ENCODE assay signal across 1 cellular context in genomic region chr6:116016846-116017545, GRCh38.
A peak's percentile ranks its signal among the peaks of the same experiment; 100 is the strongest.
TF ChIP-seq lines count a peak whose summit lies in the region.

No MANE protein-coding gene starts in this region.

TF ChIP-seq in HepG2, 621 proteins besides CTCF, POLR2A, EP300 and RAD21 (continued from another document):
- TF ChIP-seq RXRA (CRISPR knock-in tag; IDR thresholded peaks at IDR 0.05) (no peak), NFYB (CRISPR knock-in tag; IDR thresholded peaks at IDR 0.05) (0 out of 2 replicates have a peak, but pooled peaks have one; percentile 31), POGZ (CRISPR knock-in tag; IDR thresholded peaks at IDR 0.05) (0 out of 2 replicates have a peak, but pooled peaks have one; percentile 10), ZNF33A (CRISPR knock-in tag; IDR thresholded peaks at IDR 0.05; ENCODE audit: borderline replicate concordance) (no peak), MED1 (CRISPR knock-in tag; IDR thresholded peaks at IDR 0.05) (peak; percentile 29; the same call in 1 of the 2 replicates), IRF2 (CRISPR knock-in tag; IDR thresholded peaks at IDR 0.05) (peak; percentile 41; the same call in 1 of the 2 replicates), CCDC6 (CRISPR knock-in tag; IDR thresholded peaks at IDR 0.05) (0 out of 2 replicates have a peak, but pooled peaks have one; percentile 25), PHF8 (CRISPR knock-in tag; IDR thresholded peaks at IDR 0.05) (peak; percentile 31; the same call in 1 of the 2 replicates), ZNF703 (CRISPR knock-in tag; IDR thresholded peaks at IDR 0.05; ENCODE audit: borderline replicate concordance) (no peak), SOX6 (IDR thresholded peaks at IDR 0.05) (no peak), SOX6 (CRISPR knock-in tag; IDR thresholded peaks at IDR 0.05) (peak; percentile 87), FOXP4 (CRISPR knock-in tag; IDR thresholded peaks at IDR 0.05) (peak; percentile 78), ZSCAN30 (CRISPR knock-in tag; IDR thresholded peaks at IDR 0.05) (no peak), ZNF749 (CRISPR knock-in tag; IDR thresholded peaks at IDR 0.05; ENCODE audit: borderline replicate concordance) (no peak), PCBP2 (optimal IDR thresholded peaks at IDR 0.05; ENCODE audit: low read depth, low read length, poor library complexity, severe bottlenecking) (no peak), ZNF784 (CRISPR knock-in tag; IDR thresholded peaks at IDR 0.05; ENCODE audit: borderline replicate concordance) (no peak), ZZZ3 (CRISPR knock-in tag; IDR thresholded peaks at IDR 0.05; ENCODE audit: borderline replicate concordance) (no peak), ZBTB34 (CRISPR knock-in tag; IDR thresholded peaks at IDR 0.05) (peak; percentile 36; the same call in 1 of the 2 replicates), HBP1 (CRISPR knock-in tag; IDR thresholded peaks at IDR 0.05; ENCODE audit: low read depth) (no peak), TEAD3 (CRISPR knock-in tag; optimal IDR thresholded peaks at IDR 0.05; ENCODE audit: borderline replicate concordance) (no peak), ARID5B (CRISPR knock-in tag; IDR thresholded peaks at IDR 0.05) (peak; percentile 20), THAP11 (CRISPR knock-in tag; IDR thresholded peaks at IDR 0.05) (peak; percentile 33; the same call in 1 of the 2 replicates), MTF1 (CRISPR knock-in tag; IDR thresholded peaks at IDR 0.05) (no peak), ZNF580 (CRISPR knock-in tag; IDR thresholded peaks at IDR 0.05; ENCODE audit: borderline replicate concordance, low read depth) (peak; percentile 34; the same call in 1 of the 2 replicates), ATF4 (CRISPR knock-in tag; IDR thresholded peaks at IDR 0.05) (peak in 1 of 2 experiments; percentile 49; a peak in 1 of 4 replicates), ZBTB20 (CRISPR knock-in tag; IDR thresholded peaks at IDR 0.05; ENCODE audit: borderline replicate concordance, low read depth) (0 out of 2 replicates have a peak, but pooled peaks have one; percentile 15), KDM5A (IDR thresholded peaks at IDR 0.05; ENCODE audit: borderline replicate concordance, low read length) (no peak), NPAS2 (CRISPR knock-in tag; IDR thresholded peaks at IDR 0.05; ENCODE audit: borderline replicate concordance) (no peak)
